In the genomic region with DNA sequence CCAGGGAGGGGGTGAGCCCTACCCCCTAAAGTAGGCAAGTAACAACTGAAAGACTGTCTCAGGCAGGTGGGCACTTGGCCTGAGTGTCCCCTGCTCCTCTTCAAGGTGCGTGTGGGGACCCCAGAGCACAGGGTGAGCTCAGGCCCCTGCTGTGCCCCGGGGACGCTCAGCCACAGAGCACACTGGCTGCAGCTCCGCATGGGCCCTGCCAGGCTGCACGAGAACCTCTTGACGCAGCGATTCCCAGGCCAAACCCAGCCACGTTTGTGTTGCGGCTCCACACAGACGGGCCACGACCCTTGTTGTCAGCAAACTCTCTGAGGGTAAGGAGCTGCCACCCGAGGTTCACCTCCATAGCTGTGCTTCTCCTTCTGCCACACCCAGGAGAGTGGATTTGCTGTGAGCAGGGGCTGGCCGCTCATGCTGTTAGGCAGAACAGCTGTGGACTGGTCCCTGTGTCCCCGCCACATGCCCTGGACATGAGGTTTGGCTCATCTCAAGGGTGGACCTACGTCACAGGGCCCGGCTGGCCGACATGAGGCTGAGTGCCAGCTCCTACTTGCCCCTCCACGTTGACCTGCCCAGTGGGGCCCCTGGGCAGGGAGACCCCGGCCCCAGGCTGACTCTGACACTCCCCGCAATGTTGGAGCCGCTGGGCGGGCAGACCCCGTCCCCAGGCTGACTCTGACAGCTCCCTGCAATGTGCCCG, we compare ENCODE assay signal across 22 cellular contexts. TPM values are rescaled to one million over a fixed set of nuclear protein-coding genes. Genes with fewer than 3 reads are reported as not detected.
"Had no signal": no experiment of that assay in that cellular context is flagged by ENCODE, and none has a peak within 500 bp of the region (broad histone marks: within the 10 kb centered on the region; RNA-seq: fewer than 3 reads in every experiment).

No MANE protein-coding gene starts in this region.

- H3K27ac ChIP-seq: breast epithelium, KMS-11, Peyer's patch, RWPE1 had no signal

- H3K9ac ChIP-seq: KMS-11 had no signal

- H3K27me3 ChIP-seq: breast epithelium, MG63, Peyer's patch had no signal

- H3K4me1 ChIP-seq: breast epithelium had no signal

- H3K4me3 ChIP-seq: breast epithelium, MG63, Peyer's patch had no signal

- DNase-seq: activated CD4-positive, alpha-beta T cell treated with anti-CD3 and anti-CD28 coated beads, Interleukin-2, amount 10 ng/mL, durations not matched to agents 24 days and 14 days; activated CD4-positive, alpha-beta T cell treated with anti-CD3 and anti-CD28 coated beads, Interleukin-2, amount 50 U/mL, for 48 hours; activated CD4-positive, CD25-positive, alpha-beta regulatory T cell treated with anti-CD3 and anti-CD28 coated beads, Interleukin-2, amount 50 U/mL, for 72 hours; activated CD8-positive, alpha-beta memory T cell treated with anti-CD3 and anti-CD28 coated beads, Interleukin-2, amount 10 ng/mL, durations not matched to agents 7 days and 5 days; activated effector memory CD4-positive, alpha-beta T cell treated with Interleukin-2 at 50 U/mL for 16 hours; activated naive CD4-positive, alpha-beta T cell; activated T-cell treated with anti-CD3 and anti-CD28 coated beads, Interleukin-2, amount 50 U/mL, for 24 hours; central memory CD4-positive, alpha-beta T cell; MG63; NCI-H1105; NCI-H1436; NCI-H1694 treated with DMSO at 0.1 percent for 48 hours; NCI-H2081; NCI-H510A treated with DMSO at 0.1 percent for 48 hours; NCI-H69; NK-92 treated with Interleukin-12 subunit alpha and Interleukin-12 subunit beta, amount 100 ng/mL, for 24 hours; Peyer's patch; SHP77 had no signal

- H3K4me2 ChIP-seq: KMS-11 had no signal

- H3K9me3 ChIP-seq: breast epithelium, MG63, Peyer's patch had no signal

- H3K36me3 ChIP-seq: breast epithelium, MG63, Peyer's patch had no signal

- ATAC-seq: activated CD8-positive, alpha-beta memory T cell treated with anti-CD3 and anti-CD28 coated beads, Interleukin-2, amount 10 ng/mL, durations not matched to agents 7 days and 5 days had no signal

RNA-seq across cellular contexts. Expression of a gene that starts 29.7 kb away (rescaled TPM):
- total RNA-seq: activated CD4-positive, alpha-beta T cell treated with anti-CD3 and anti-CD28 coated beads, Interleukin-2, amount 10 ng/mL, durations not matched to agents 24 days and 14 days; activated CD8-positive, alpha-beta memory T cell treated with anti-CD3 and anti-CD28 coated beads, Interleukin-2, amount 10 ng/mL, durations not matched to agents 7 days and 5 days; activated T-helper 1 cell treated with anti-CD3 and anti-CD28 coated beads, Interleukin-12 subunit alpha, Interleukin-12 subunit beta, Interleukin-2, Interleukin-4 antibody, amounts not matched to agents 30 ng/mL and 10 ng/mL and 1 ng/mL, durations not matched to agents 14 hours and 24 hours and 36 hours had no signal
